8 cellular contexts compared by ENCODE assay signal in the genomic region with DNA sequence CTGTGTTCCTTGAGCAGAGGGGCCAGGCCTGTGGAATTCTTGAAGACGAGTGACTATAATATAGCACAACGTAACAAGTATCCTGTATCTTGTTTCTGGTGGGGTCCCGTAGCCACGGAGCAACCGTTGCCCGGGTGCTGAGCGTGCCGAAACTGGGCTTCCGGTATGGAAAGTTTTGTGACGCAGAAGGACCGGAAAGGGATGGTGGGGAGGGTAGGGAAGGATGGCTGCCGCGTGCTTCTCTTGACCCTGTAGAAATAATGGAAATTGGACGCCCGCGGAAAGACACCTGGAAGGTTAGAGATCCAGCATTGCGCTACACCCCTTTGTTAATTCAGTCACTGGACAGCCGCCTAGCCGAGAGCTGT. TPM values are rescaled to one million over a fixed set of nuclear protein-coding genes. Genes with fewer than 3 reads are reported as not detected.
DNase-seq lines count a peak whose midpoint lies in the region; ATAC-seq, FAIRE-seq and TF ChIP-seq lines count a peak whose summit lies in the region.

No MANE protein-coding gene starts in this region.

- peak overlapping the region; percentile 34 for H2AFZ ChIP-seq in astrocyte (ENCODE audit: low read depth, low read length)
- no peak overlapping the region for H2AFZ ChIP-seq in PC-3 (ENCODE audit: low read length)
- H2AFZ ChIP-seq in H9 (ENCODE audit: low read length): no peak overlapping the region

- H3K36me3 Mint-ChIP-seq in astrocyte (ENCODE audit: low read depth, unreplicated experiment): no peaks in the 10 kb centered on the region
- no peaks in the 10 kb centered on the region for H3K36me3 Mint-ChIP-seq in H9 (ENCODE audit: insufficient read depth in 1 of 3, low read depth in 3 of 3)

- no peak overlapping the region for H2BK120ac ChIP-seq in H9 (ENCODE audit: low read depth, low read length, poor library complexity, severe bottlenecking)

- H3K9me3 ChIP-seq in right atrium auricular region: no peaks in the 10 kb centered on the region
- no peaks in the 10 kb centered on the region for H3K9me3 ChIP-seq in astrocyte (ENCODE audit: insufficient read depth, low read depth, low read length)
- H3K9me3 ChIP-seq in mucosa of descending colon: no peaks in the 10 kb centered on the region
- H3K9me3 ChIP-seq in PC-3 (ENCODE audit: low read length): no peaks in the 10 kb centered on the region
- H3K9me3 ChIP-seq in H9 (ENCODE audit: control insufficient read depth, low read depth, low read length): no peaks in the 10 kb centered on the region

- no peaks in the 10 kb centered on the region for H3K9me2 ChIP-seq in PC-3 (replicated peaks; ENCODE audit: low read length)

- peaks cover 58% of the 10 kb centered on the region for H3K79me2 ChIP-seq in astrocyte (ENCODE audit: insufficient read depth, low read length)
- no peaks in the 10 kb centered on the region for H3K79me2 ChIP-seq in PC-3 (ENCODE audit: low read length)
- H3K79me2 ChIP-seq in H9 (ENCODE audit: insufficient read depth, low read length): no peaks in the 10 kb centered on the region

- H3K56ac ChIP-seq in H9 (ENCODE audit: insufficient read length, low read depth, low read length): no peak overlapping the region

- H2BK15ac ChIP-seq in H9 (ENCODE audit: low read depth, low read length): no peak overlapping the region

- peak overlapping the region; percentile 100 for H3K9ac ChIP-seq in astrocyte (ENCODE audit: low read length)
- H3K9ac ChIP-seq in PC-3 (ENCODE audit: low read length): no peak overlapping the region
- H3K9ac ChIP-seq in H9 (ENCODE audit: extremely low read depth, insufficient read length, low read length): no peak overlapping the region

- H3K27ac ChIP-seq in right atrium auricular region: no peak overlapping the region
- peak overlapping the region; percentile 100 for H3K27ac ChIP-seq in astrocyte (ENCODE audit: low read depth, low read length)
- H3K27ac ChIP-seq in PC-3 (ENCODE audit: low read length): no peak overlapping the region
- H3K27ac ChIP-seq in H9 (ENCODE audit: insufficient read length, low read depth, low read length): no peak overlapping the region

- H3K4me2 ChIP-seq in astrocyte (ENCODE audit: low read length): peak overlapping the region; percentile 91
- no peak overlapping the region for H3K4me2 ChIP-seq in PC-3 (ENCODE audit: low read length)
- no peak overlapping the region for H3K4me2 ChIP-seq in H9 (ENCODE audit: insufficient read depth, insufficient read length, low read length)

- H3K4me3 Mint-ChIP-seq in astrocyte (ENCODE audit: unreplicated experiment) (peak overlapping the region; percentile 95), H9 (no peak overlapping the region)

- no peaks in the 10 kb centered on the region for H3K23me2 ChIP-seq in H9 (ENCODE audit: insufficient read length, low read depth, low read length, poor library complexity, severe bottlenecking)

- CTCF ChIA-PET in PC-3 (lab: Charles Lee): no interaction called here

- POLR2A ChIA-PET in PC-3 (lab: Charles Lee; ENCODE audit: unreplicated experiment): no interaction called here

- H3K79me1 ChIP-seq in H9 (ENCODE audit: insufficient read depth, low read depth, low read length, poor library complexity, severe bottlenecking): no peaks in the 10 kb centered on the region

- no peaks in the 10 kb centered on the region for H3K36me3 ChIP-seq in right atrium auricular region
- H3K36me3 ChIP-seq in astrocyte (ENCODE audit: insufficient read depth, low read length): no peaks in the 10 kb centered on the region
- no peaks in the 10 kb centered on the region for H3K36me3 ChIP-seq in mucosa of descending colon (ENCODE audit: low read depth)
- no peaks in the 10 kb centered on the region for H3K36me3 ChIP-seq in PC-3 (ENCODE audit: low read depth, low read length)

- H4K5ac ChIP-seq in H9 (ENCODE audit: insufficient read length, low read depth, low read length): no peak overlapping the region

- H4K8ac ChIP-seq in H9 (replicated peaks; ENCODE audit: insufficient read length, low read depth, low read length): no peak overlapping the region

- ATAC-seq in Right ventricle myocardium superior (ENCODE audit: poor library complexity): peak; percentile 90
- no peak for ATAC-seq in mucosa of descending colon
- ATAC-seq in HG03159 (IDR thresholded peaks at IDR 0.05; ENCODE audit: unreplicated experiment): no peak
- no peak for ATAC-seq in PC-3

- H3K27ac Mint-ChIP-seq in astrocyte (ENCODE audit: unreplicated experiment) (peak overlapping the region; percentile 97), H9 (no peak overlapping the region)

- no peak overlapping the region for H2BK12ac ChIP-seq in H9 (ENCODE audit: insufficient read length, low read depth, low read length)

- peaks cover 52% of the 10 kb centered on the region for H4K20me1 ChIP-seq in astrocyte (ENCODE audit: insufficient read depth, low read length)
- H4K20me1 ChIP-seq in PC-3 (ENCODE audit: low read length): no peaks in the 10 kb centered on the region
- no peaks in the 10 kb centered on the region for H4K20me1 ChIP-seq in H9 (ENCODE audit: control insufficient read depth, insufficient read depth, insufficient read length)

- H4K91ac ChIP-seq in H9 (ENCODE audit: insufficient read length, low read depth, low read length): no peak overlapping the region

- WGBS in H9 (ENCODE audit: extremely low coverage, insufficient read length, low lambda C conversion rate): no CpG with 5 or more reads among the region's 19 CpGs

- H2BK20ac ChIP-seq in H9 (ENCODE audit: low read depth, low read length, poor library complexity, severe bottlenecking): no peak overlapping the region

- H3K18ac ChIP-seq in H9 (ENCODE audit: insufficient read length, low read depth, low read length): no peak overlapping the region

- no peaks in the 10 kb centered on the region for H3K27me3 ChIP-seq in right atrium auricular region
- no peaks in the 10 kb centered on the region for H3K27me3 ChIP-seq in astrocyte (ENCODE audit: insufficient read depth, low read length)
- H3K27me3 ChIP-seq in PC-3 (ENCODE audit: low read length): no peaks in the 10 kb centered on the region
- H3K27me3 ChIP-seq in H9 (ENCODE audit: insufficient read depth, low read length): no peaks in the 10 kb centered on the region

- H2AK5ac ChIP-seq in H9 (ENCODE audit: insufficient read length, low read length): no peak overlapping the region

- no peak for FAIRE-seq in astrocyte (lab: Jason Lieb, UNC)

- no peak overlapping the region for H3K14ac ChIP-seq in H9 (ENCODE audit: insufficient read depth, low read length)

- no peaks in the 10 kb centered on the region for H3F3A ChIP-seq in PC-3 (ENCODE audit: low read length, unreplicated experiment)

- H3K9me3 Mint-ChIP-seq in astrocyte (ENCODE audit: unreplicated experiment) (peaks cover 2% of the 10 kb centered on the region), H9 (no peaks in the 10 kb centered on the region)

- H3K4ac ChIP-seq in H9 (ENCODE audit: low read depth, low read length): no peak overlapping the region

- TF ChIP-seq CTCF in right atrium auricular region (IDR thresholded peaks at IDR 0.05): no peak
- no peak for TF ChIP-seq CTCF in astrocyte (IDR thresholded peaks at IDR 0.05; ENCODE audit: insufficient read depth, low read depth, low read length)
- TF ChIP-seq CTCF in mucosa of descending colon (IDR thresholded peaks at IDR 0.05): no peak
- no peak for TF ChIP-seq CTCF in PC-3 (conservative IDR thresholded peaks at IDR 0.05; ENCODE audit: low read depth, low read length)
- no peak for TF ChIP-seq CTCF in H9 (conservative IDR thresholded peaks at IDR 0.05)

- H3K4me3 ChIP-seq in right atrium auricular region (no peak overlapping the region), astrocyte (ENCODE audit: insufficient read depth, low read depth, low read length) (peak overlapping the region; percentile 100), mucosa of descending colon (peak overlapping the region; percentile 32), PC-3 (ENCODE audit: low read length) (no peak overlapping the region)

- H3K4me1 Mint-ChIP-seq in astrocyte (ENCODE audit: low read depth, unreplicated experiment): peaks cover 2% of the 10 kb centered on the region
- no peaks in the 10 kb centered on the region for H3K4me1 Mint-ChIP-seq in H9

- H3K27me3 Mint-ChIP-seq in astrocyte (ENCODE audit: low read depth, unreplicated experiment) (no peaks in the 10 kb centered on the region), H9 (ENCODE audit: low read depth) (no peaks in the 10 kb centered on the region)

- no TSS peak for BruUV-seq in PC-3 (replicated peaks; lab: Mats Ljungman, UMichigan)

- H3K23ac ChIP-seq in H9 (ENCODE audit: insufficient read length, low read depth, low read length): no peak overlapping the region

- no peak overlapping the region for H3T11ph ChIP-seq in H9 (ENCODE audit: low read length)

- intact Hi-C loops in Right ventricle myocardium superior (cut with DNase I): no loop called here
- intact Hi-C loops in mucosa of descending colon (cut with DNase I, micrococcal nuclease): no loop called here
- intact Hi-C loops in PC-3 (cut with micrococcal nuclease): no loop called here

- DNase-seq in Right ventricle myocardium superior (peak; percentile 70), right atrium auricular region (ENCODE audit: low spot score) (no peak), astrocyte (ENCODE audit: low read depth) (no peak), mucosa of descending colon (peak in 2 of 3 donors; percentile 73 to 74), PC-3 (no peak), H9 (no peak)
- peak; percentile 34 for DNase-seq in NK-92 treated with Interleukin-12 subunit alpha and Interleukin-12 subunit beta, amount 100 ng/mL, for 24 hours (lab: John Stamatoyannopoulos, UW)

- no peak overlapping the region for H2BK5ac ChIP-seq in H9 (ENCODE audit: insufficient read length, low read length)

- H3K4me1 ChIP-seq in right atrium auricular region (no peaks in the 10 kb centered on the region), astrocyte (ENCODE audit: insufficient read depth, low read length) (no peaks in the 10 kb centered on the region), mucosa of descending colon (ENCODE audit: low read depth) (no peaks in the 10 kb centered on the region), PC-3 (ENCODE audit: insufficient read depth, low read length) (no peaks in the 10 kb centered on the region), H9 (ENCODE audit: insufficient read depth, low read length) (no peaks in the 10 kb centered on the region)

RNA-seq across cellular contexts. Expression of gene DDX3Y, which starts 0.8 kb away (rescaled TPM):
- total RNA-seq in Right ventricle myocardium superior: 30.3 TPM
- not detected for total RNA-seq in right atrium auricular region
- 55.7 and 69.7 TPM in 2 replicates for total RNA-seq in astrocyte
- total RNA-seq in mucosa of descending colon: 10 to 100 TPM in 2 of 3 donors, not detected in 1; 26.1 to 98.8 TPM
- total RNA-seq in PC-3 (2014; rRNA removed): not detected in 2 replicates
- total RNA-seq in H9 (2021): not detected in 2 replicates

Comparison
In these comparisons a context has a peak if more than half of its experiments do, and no peak if none do; other contexts are left out.
1. DNase-seq: peak in Right ventricle myocardium superior (single experiment), NK-92 treated with Interleukin-12 subunit alpha and Interleukin-12 subunit beta, amount 100 ng/mL, for 24 hours (single experiment) and mucosa of descending colon (2 of 3); none in right atrium auricular region (single experiment), astrocyte (single experiment), PC-3 (single experiment) and H9 (single experiment).
2. H3K4me3 ChIP-seq: peak in astrocyte (single experiment) and mucosa of descending colon (single experiment); none in right atrium auricular region (0 of 2) and PC-3 (single experiment).